2 cellular contexts compared by ENCODE assay signal in the genomic region with DNA sequence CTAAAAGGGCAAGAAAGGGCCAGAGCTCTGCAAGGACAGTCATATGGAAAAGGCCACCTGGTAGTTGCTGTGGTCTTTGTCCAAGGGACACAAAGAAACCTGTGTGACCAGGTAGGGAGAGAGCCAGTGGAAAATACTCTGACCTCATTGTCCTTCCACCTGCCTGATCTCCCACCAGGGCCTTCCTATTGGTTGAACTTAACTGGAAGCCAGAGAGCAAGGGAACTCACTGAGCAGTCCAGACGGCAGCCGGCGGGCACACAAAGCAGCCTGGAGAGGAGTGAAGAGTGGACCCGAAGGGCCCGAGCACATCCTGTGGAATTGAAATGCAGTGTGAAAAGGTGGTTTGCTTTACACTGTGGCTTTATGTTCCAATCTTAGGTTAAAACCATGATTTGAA.
TF ChIP-seq lines count a peak whose summit lies in the region.

No MANE protein-coding gene starts in this region.

TF ChIP-seq in GM23338, 12 proteins besides CTCF, POLR2A, EP300 and RAD21:
- TF ChIP-seq, protein P1, sequence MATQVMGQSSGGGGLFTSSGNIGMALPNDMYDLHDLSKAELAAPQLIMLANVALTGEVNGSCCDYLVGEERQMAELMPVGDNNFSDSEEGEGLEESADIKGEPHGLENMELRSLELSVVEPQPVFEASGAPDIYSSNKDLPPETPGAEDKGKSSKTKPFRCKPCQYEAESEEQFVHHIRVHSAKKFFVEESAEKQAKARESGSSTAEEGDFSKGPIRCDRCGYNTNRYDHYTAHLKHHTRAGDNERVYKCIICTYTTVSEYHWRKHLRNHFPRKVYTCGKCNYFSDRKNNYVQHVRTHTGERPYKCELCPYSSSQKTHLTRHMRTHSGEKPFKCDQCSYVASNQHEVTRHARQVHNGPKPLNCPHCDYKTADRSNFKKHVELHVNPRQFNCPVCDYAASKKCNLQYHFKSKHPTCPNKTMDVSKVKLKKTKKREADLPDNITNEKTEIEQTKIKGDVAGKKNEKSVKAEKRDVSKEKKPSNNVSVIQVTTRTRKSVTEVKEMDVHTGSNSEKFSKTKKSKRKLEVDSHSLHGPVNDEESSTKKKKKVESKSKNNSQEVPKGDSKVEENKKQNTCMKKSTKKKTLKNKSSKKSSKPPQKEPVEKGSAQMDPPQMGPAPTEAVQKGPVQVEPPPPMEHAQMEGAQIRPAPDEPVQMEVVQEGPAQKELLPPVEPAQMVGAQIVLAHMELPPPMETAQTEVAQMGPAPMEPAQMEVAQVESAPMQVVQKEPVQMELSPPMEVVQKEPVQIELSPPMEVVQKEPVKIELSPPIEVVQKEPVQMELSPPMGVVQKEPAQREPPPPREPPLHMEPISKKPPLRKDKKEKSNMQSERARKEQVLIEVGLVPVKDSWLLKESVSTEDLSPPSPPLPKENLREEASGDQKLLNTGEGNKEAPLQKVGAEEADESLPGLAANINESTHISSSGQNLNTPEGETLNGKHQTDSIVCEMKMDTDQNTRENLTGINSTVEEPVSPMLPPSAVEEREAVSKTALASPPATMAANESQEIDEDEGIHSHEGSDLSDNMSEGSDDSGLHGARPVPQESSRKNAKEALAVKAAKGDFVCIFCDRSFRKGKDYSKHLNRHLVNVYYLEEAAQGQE (IDR thresholded peaks at IDR 0.05; ENCODE audit: unreplicated experiment) = no peak

TF ChIP-seq in WTC11, 78 proteins besides CTCF, POLR2A, EP300 and RAD21 (continued from another document):
- TF ChIP-seq, protein P2, sequence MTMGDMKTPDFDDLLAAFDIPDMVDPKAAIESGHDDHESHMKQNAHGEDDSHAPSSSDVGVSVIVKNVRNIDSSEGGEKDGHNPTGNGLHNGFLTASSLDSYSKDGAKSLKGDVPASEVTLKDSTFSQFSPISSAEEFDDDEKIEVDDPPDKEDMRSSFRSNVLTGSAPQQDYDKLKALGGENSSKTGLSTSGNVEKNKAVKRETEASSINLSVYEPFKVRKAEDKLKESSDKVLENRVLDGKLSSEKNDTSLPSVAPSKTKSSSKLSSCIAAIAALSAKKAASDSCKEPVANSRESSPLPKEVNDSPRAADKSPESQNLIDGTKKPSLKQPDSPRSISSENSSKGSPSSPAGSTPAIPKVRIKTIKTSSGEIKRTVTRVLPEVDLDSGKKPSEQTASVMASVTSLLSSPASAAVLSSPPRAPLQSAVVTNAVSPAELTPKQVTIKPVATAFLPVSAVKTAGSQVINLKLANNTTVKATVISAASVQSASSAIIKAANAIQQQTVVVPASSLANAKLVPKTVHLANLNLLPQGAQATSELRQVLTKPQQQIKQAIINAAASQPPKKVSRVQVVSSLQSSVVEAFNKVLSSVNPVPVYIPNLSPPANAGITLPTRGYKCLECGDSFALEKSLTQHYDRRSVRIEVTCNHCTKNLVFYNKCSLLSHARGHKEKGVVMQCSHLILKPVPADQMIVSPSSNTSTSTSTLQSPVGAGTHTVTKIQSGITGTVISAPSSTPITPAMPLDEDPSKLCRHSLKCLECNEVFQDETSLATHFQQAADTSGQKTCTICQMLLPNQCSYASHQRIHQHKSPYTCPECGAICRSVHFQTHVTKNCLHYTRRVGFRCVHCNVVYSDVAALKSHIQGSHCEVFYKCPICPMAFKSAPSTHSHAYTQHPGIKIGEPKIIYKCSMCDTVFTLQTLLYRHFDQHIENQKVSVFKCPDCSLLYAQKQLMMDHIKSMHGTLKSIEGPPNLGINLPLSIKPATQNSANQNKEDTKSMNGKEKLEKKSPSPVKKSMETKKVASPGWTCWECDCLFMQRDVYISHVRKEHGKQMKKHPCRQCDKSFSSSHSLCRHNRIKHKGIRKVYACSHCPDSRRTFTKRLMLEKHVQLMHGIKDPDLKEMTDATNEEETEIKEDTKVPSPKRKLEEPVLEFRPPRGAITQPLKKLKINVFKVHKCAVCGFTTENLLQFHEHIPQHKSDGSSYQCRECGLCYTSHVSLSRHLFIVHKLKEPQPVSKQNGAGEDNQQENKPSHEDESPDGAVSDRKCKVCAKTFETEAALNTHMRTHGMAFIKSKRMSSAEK (CRISPR knock-in tag; IDR thresholded peaks at IDR 0.05; ENCODE audit: borderline replicate concordance) = no peak
- no peak for TF ChIP-seq TP53 (CRISPR knock-in tag; IDR thresholded peaks at IDR 0.05)
- no peak for TF ChIP-seq ETV6 (CRISPR knock-in tag; IDR thresholded peaks at IDR 0.05)
TF ChIP-seq in WTC11: peak in this region for 0.
